Comparison of ENCODE assay signal across 9 cellular contexts in genomic region chr10:132064771-132065437, GRCh38. TPM values are rescaled to one million over a fixed set of nuclear protein-coding genes. Genes with fewer than 3 reads are reported as not detected.
DNase-seq lines count a peak whose midpoint lies in the region; ATAC-seq, FAIRE-seq and TF ChIP-seq lines count a peak whose summit lies in the region.
"Had no signal": no experiment of that assay in that cellular context is flagged by ENCODE, and none has a peak within 500 bp of the region (broad histone marks: within the 10 kb centered on the region; RNA-seq: fewer than 3 reads in every experiment).

No MANE protein-coding gene starts in this region.

- WGBS in pancreas, 2 donors, result 80 to 82% methylated on average over 24 of the region's 24 CpGs

- H3K27me3 ChIP-seq in pancreas, result no peaks in the 10 kb centered on the region

- no peaks in the 10 kb centered on the region for H3K36me3 ChIP-seq in pancreas

- H3K36me3 Mint-ChIP-seq in T-helper 17 cell (ENCODE audit: low read depth), result no peaks in the 10 kb centered on the region
- H3K36me3 Mint-ChIP-seq in nephron progenitor cell (ENCODE audit: low read depth), result no peaks in the 10 kb centered on the region

- H3K9me3 ChIP-seq in T-helper 17 cell (ENCODE audit: control insufficient read depth, low read length, poor library complexity, severe bottlenecking) (no peaks in the 10 kb centered on the region), pancreas (no peaks in the 10 kb centered on the region)

- H3K4me3 Mint-ChIP-seq in T-helper 17 cell (peak overlapping the region; percentile 83), nephron progenitor cell (no peak overlapping the region)

- in situ Hi-C loops in KBM-7 (cut with MboI; ENCODE audit: low pct_unique_long_range_greater_than_20kb, low sequenced_read_pairs), result no loop called here

- no peaks in the 10 kb centered on the region for H3K9me3 Mint-ChIP-seq in nephron progenitor cell

- no peak for ATAC-seq in T-helper 17 cell
- peak; percentile 40 for ATAC-seq in Right ventricle myocardium inferior
- ATAC-seq in pancreas, result peak; percentile 9 to 15 (median 12)
- no peak for ATAC-seq in GM18909 (IDR thresholded peaks at IDR 0.05; ENCODE audit: poor library complexity, unreplicated experiment)
- ATAC-seq in HG02981 (IDR thresholded peaks at IDR 0.05; ENCODE audit: unreplicated experiment), result no peak

- no peak overlapping the region for H3K27ac ChIP-seq in pancreas

- no peaks in the 10 kb centered on the region for H3K4me1 ChIP-seq in pancreas

- CTCF ChIA-PET in AG04449 (lab: Yijun Ruan, JAX), result interaction anchor here (0.5 to 1.4 kb wide), 3 partner anchors 42 to 78 kb away, joined by 3 to 4 read pairs (median 4); no protein-coding TSS in a partner anchor

- peaks cover 50% of the 10 kb centered on the region for H3K27me3 Mint-ChIP-seq in T-helper 17 cell
- peaks cover 46% of the 10 kb centered on the region for H3K27me3 Mint-ChIP-seq in nephron progenitor cell (ENCODE audit: low read depth, poor library complexity)

- peaks cover 13% of the 10 kb centered on the region for H3K4me1 Mint-ChIP-seq in T-helper 17 cell
- peaks cover 23% of the 10 kb centered on the region for H3K4me1 Mint-ChIP-seq in nephron progenitor cell

- DNase-seq in AG04449 (ENCODE audit: low read depth, low spot score), result no peak
- no peak for DNase-seq in T-helper 17 cell
- DNase-seq in Right ventricle myocardium inferior (ENCODE audit: missing footprints), result no peak
- no peak for DNase-seq in pancreas
- DNase-seq in KBM-7, result no peak
- no peak for DNase-seq in nephron progenitor cell

- H3K27ac Mint-ChIP-seq in T-helper 17 cell (no peak overlapping the region), nephron progenitor cell (no peak overlapping the region)
- H3K27ac Mint-ChIP-seq: B cell had no signal

- FAIRE-seq in pancreas (lab: Jason Lieb, UNC), result no peak

- no peak for TF ChIP-seq CTCF in AG04449 (IDR thresholded peaks at IDR 0.05; ENCODE audit: insufficient read depth, low read length, missing control alignments)
- TF ChIP-seq CTCF in pancreas (IDR thresholded peaks at IDR 0.05), result no peak
- no peak for TF ChIP-seq CTCF in nephron progenitor cell (IDR thresholded peaks at IDR 0.05)

- intact Hi-C loops in Right ventricle myocardium inferior (cut with DNase I) (no loop called here), pancreas (cut with DNase I) (no loop called here)

- POLR2A ChIA-PET in AG04449 (lab: Yijun Ruan, JAX), result no interaction called here

- peak overlapping the region; percentile 62 for H3K4me3 ChIP-seq in AG04449 (ENCODE audit: low read depth, low read length)
- peak overlapping the region in 2 of 4 donors; percentile 29 to 49 for H3K4me3 ChIP-seq in pancreas

RNA-seq across cellular contexts. Expression of gene JAKMIP3, which starts 0.8 kb away (rescaled TPM):
- total RNA-seq in T-helper 17 cell (under 1 TPM; 0.22 to 0.39 TPM), Right ventricle myocardium inferior (1.6 TPM), pancreas (under 1 TPM; 0.19 to 0.37 (median 0.28) TPM)
- polyA plus RNA-seq in pancreas, result 1 to 10 TPM in 1 of 2 donors, under 1 TPM in 1; 0.95 to 1.4 TPM

Comparison
In these comparisons a context has a peak if more than half of its experiments do, and no peak if none do; other contexts are left out.
1. ATAC-seq: peak in Right ventricle myocardium inferior (single experiment) and pancreas (4 of 4); none in T-helper 17 cell (single experiment), GM18909 (single experiment) and HG02981 (single experiment).